Comparison of ENCODE assay signal across 16 cellular contexts in the genomic region with DNA sequence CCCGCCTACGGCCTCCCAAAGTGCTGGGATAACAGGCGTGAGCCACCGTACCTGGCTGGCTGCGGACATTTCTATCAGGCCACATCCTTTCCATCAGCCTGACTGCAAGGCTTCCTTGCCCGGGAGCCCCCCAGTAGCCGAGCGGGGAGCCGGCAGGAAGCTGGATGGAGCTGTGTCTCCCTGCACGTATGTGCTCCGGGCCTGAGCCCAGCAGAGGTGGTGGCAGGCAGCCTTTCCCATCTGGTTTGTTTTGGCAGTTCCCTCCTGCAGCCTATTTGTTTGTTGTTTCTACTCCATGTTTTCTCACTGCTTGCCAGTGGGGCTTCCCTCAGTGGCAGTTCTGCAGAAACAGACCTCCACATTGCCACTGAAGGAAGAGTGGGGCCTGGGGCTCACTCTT. TPM values are rescaled to one million over a fixed set of nuclear protein-coding genes. Genes with fewer than 3 reads are reported as not detected.
A peak's percentile ranks its signal among the peaks of the same experiment; 100 is the strongest.
DNase-seq lines count a peak whose midpoint lies in the region; ATAC-seq and TF ChIP-seq lines count a peak whose summit lies in the region.
"Had no signal": no experiment of that assay in that cellular context is flagged by ENCODE, and none has a peak within 500 bp of the region (broad histone marks: within the 10 kb centered on the region; RNA-seq: fewer than 3 reads in every experiment).

No MANE protein-coding gene starts in this region.

- 66 to 71% methylated on average over 5 to 11 of the region's 11 CpGs for whole genome bisulfite sequencing in testis, 2 donors

- peaks cover 7% of the 10 kb centered on the region for H3K4me1 ChIP-seq in testis

- no peak for ATAC-seq in GM19397 (IDR thresholded peaks at IDR 0.05; ENCODE audit: unreplicated experiment)

- no peaks in the 10 kb centered on the region for H3K36me3 ChIP-seq in testis (ENCODE audit: low read depth, missing control alignments)

- DNase-seq in NCI-H1694 treated with DMSO at 0.1 percent for 48 hours (lab: John Stamatoyannopoulos, UW), result peak; percentile 34
- no peak for DNase-seq in NCI-H1694 (lab: John Stamatoyannopoulos, UW)
- DNase-seq in fibroblast of gingiva (ENCODE audit: low read depth), result peak; percentile 27
- peak; percentile 42 for DNase-seq in testis
- DNase-seq in superior temporal gyrus (ENCODE audit: extremely low spot score), result no peak
- DNase-seq: DMS79 treated with DMSO at 0.1 percent for 48 hours, HCEC 1CT, MM.1S, NCI-H1092 treated with DMSO at 0.1 percent for 48 hours, NCI-H146, Right ventricle myocardium superior had no signal

- no peak overlapping the region for H3K4me3 ChIP-seq in testis

- no peak for TF ChIP-seq CTCF in testis (IDR thresholded peaks at IDR 0.05)

- intact Hi-C loops in testis (cut with DNase I; ENCODE audit: low total_unique reads), result no loop called here

- no peaks in the 10 kb centered on the region for H3K9me3 ChIP-seq in testis

- no peak for TF ChIP-seq POLR2A in testis (IDR thresholded peaks at IDR 0.05)

- no peaks in the 10 kb centered on the region for H3K27me3 ChIP-seq in testis

- H3K27ac ChIP-seq in testis, result no peak overlapping the region
- H3K27ac ChIP-seq: 22Rv1 had no signal

RNA-seq across cellular contexts. Expression of a gene that starts 5.4 kb away (rescaled TPM):
- total RNA-seq in testis, result 10 to 100 TPM; 33.6 to 39.4 TPM
- 21.6 TPM for polyA plus RNA-seq in testis (ENCODE audit: insufficient read depth, low read depth, low replicate concordance)

RNA-seq across cellular contexts. Expression of a gene that starts 8.9 kb away (rescaled TPM):
- total RNA-seq in testis, result under 1 TPM; 0.63 to 0.93 TPM
- 0.65 TPM for polyA plus RNA-seq in testis (ENCODE audit: insufficient read depth, low read depth, low replicate concordance)
- total RNA-seq: NCI-H460, Right ventricle myocardium superior had no signal
- polyA plus RNA-seq: CD14-positive monocyte had no signal

RNA-seq across cellular contexts. Expression of a gene that starts 17.3 kb away (rescaled TPM):
- 100 to 1,000 TPM; 105 to 106 TPM for total RNA-seq in testis
- polyA plus RNA-seq in testis (ENCODE audit: insufficient read depth, low read depth, low replicate concordance), result 40.5 TPM

RNA-seq across cellular contexts. Expression of a gene that starts 22.0 kb away (rescaled TPM):
- 1 to 10 TPM; 1.6 to 1.7 TPM for total RNA-seq in testis
- 3.0 TPM for polyA plus RNA-seq in testis (ENCODE audit: insufficient read depth, low read depth, low replicate concordance)
- total RNA-seq: LHCN-M2, NCI-H460, Right ventricle myocardium superior had no signal
- polyA plus RNA-seq: CD14-positive monocyte had no signal

RNA-seq across cellular contexts. Expression of a gene that starts 37.8 kb away (rescaled TPM):
- total RNA-seq in testis, result 100 to 1,000 TPM; 195 to 325 TPM
- 200 TPM for polyA plus RNA-seq in testis (ENCODE audit: insufficient read depth, low read depth, low replicate concordance)

Comparison
In these comparisons a context has a peak if more than half of its experiments do, and no peak if none do; other contexts are left out.
1. DNase-seq: peak in NCI-H1694 treated with DMSO at 0.1 percent for 48 hours (single experiment), fibroblast of gingiva (single experiment) and testis (single experiment); none in NCI-H1694 (single experiment) and superior temporal gyrus (single experiment).